Comparison of ENCODE assay signal across 1 cellular context in the genomic region with DNA sequence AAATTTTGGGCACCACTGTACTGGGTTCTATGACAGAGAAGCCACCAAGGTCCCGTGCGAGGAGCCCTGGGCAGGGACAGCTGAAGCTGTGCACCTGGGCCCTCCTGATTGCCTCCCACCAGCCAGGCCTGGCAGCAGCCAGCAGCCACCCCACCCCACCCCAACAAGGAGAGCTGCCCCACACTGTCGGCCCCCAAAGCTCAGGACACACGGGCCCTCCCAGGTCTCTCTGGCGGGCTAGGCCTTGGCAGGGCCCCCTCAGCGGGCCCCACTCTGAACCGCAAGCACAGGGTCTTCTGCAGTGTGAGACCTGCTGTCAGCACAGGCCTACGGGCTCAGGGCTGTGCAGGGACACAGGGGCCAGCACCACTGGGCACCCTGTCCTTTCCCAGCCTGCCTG.
TF ChIP-seq lines count a peak whose summit lies in the region.

No MANE protein-coding gene starts in this region.

TF ChIP-seq in endothelial cell of umbilical vein, 7 proteins besides CTCF, POLR2A, EP300 and RAD21 (continued from another document):
- TF ChIP-seq MAX (IDR thresholded peaks at IDR 0.05; ENCODE audit: insufficient read depth, insufficient read length) (no peak), JUN (IDR thresholded peaks at IDR 0.05; ENCODE audit: borderline replicate concordance, insufficient read depth, insufficient read length, low read depth) (no peak)
